ENCODE assay signal across 10 cellular contexts in genomic region chr15:67185621-67186225, GRCh38.
DNase-seq lines count a peak whose midpoint lies in the region; ATAC-seq and TF ChIP-seq lines count a peak whose summit lies in the region.
"Had no signal": no experiment of that assay in that cellular context is flagged by ENCODE, and none has a peak within 500 bp of the region (broad histone marks: within the 10 kb centered on the region; RNA-seq: fewer than 3 reads in every experiment).

No MANE protein-coding gene starts in this region.

- H3K4me3 Mint-ChIP-seq in effector memory CD8-positive, alpha-beta T cell = no peak overlapping the region
- H3K4me3 Mint-ChIP-seq: brain had no signal

- H3K9me3 Mint-ChIP-seq in effector memory CD8-positive, alpha-beta T cell = no peaks in the 10 kb centered on the region
- H3K9me3 Mint-ChIP-seq: brain had no signal

- peak overlapping the region; percentile 81 to 90 for H3K27ac Mint-ChIP-seq in effector memory CD8-positive, alpha-beta T cell

- 77 to 85% methylated on average over 9 of the region's 9 CpGs for WGBS in sigmoid colon, 2 donors

- H3K36me3 ChIP-seq in sigmoid colon = peaks cover 0 to 18% (median 4%) of the 10 kb centered on the region in 4 donors

- peak overlapping the region; percentile 74 to 87 (median 80) for H3K27ac ChIP-seq in sigmoid colon
- H3K27ac ChIP-seq: SK-N-MC had no signal

- peaks cover 6 to 22% of the 10 kb centered on the region in 2 donors for H3K4me1 Mint-ChIP-seq in effector memory CD8-positive, alpha-beta T cell (ENCODE audit: low read depth in 2 of 2)

- peak; percentile 93 for ATAC-seq in effector memory CD8-positive, alpha-beta T cell (replicated peaks)
- ATAC-seq in HG02981 (IDR thresholded peaks at IDR 0.05; ENCODE audit: unreplicated experiment) = no peak
- ATAC-seq in HG03159 (IDR thresholded peaks at IDR 0.05; ENCODE audit: unreplicated experiment) = no peak

- peaks cover 71% of the 10 kb centered on the region for H3K36me3 Mint-ChIP-seq in effector memory CD8-positive, alpha-beta T cell (ENCODE audit: insufficient read depth)

- peaks cover 0 to 72% (median 61%) of the 10 kb centered on the region in 4 donors for H3K4me1 ChIP-seq in sigmoid colon

- no peak for TF ChIP-seq EP300 in sigmoid colon (IDR thresholded peaks at IDR 0.05)

- DNase-seq in D341Med (ENCODE audit: low spot score) (peak; percentile 9), NCI-H2171 (lab: John Stamatoyannopoulos, UW) (peak; percentile 18), sigmoid colon (no peak), NOMO-1 (lab: John Stamatoyannopoulos, UW; ENCODE audit: unreplicated experiment in 2 of 2) (no peak)
- peak in 2 of 3 experiments; percentile 20 to 32 for DNase-seq in effector memory CD8-positive, alpha-beta T cell
- no peak for DNase-seq in activated effector memory CD4-positive, alpha-beta T cell treated with anti-CD3 and anti-CD28 coated beads, Interleukin-2, amount 50 U/mL, for 16 hours

- no peaks in the 10 kb centered on the region for H3K27me3 Mint-ChIP-seq in effector memory CD8-positive, alpha-beta T cell
- H3K27me3 Mint-ChIP-seq: brain had no signal

- no peaks in the 10 kb centered on the region for H3K9me3 ChIP-seq in sigmoid colon

- no peak overlapping the region for H3K4me3 ChIP-seq in sigmoid colon
- H3K4me3 ChIP-seq: SK-N-MC had no signal

- no peaks in the 10 kb centered on the region for H3K27me3 ChIP-seq in sigmoid colon

- no peak for TF ChIP-seq CTCF in sigmoid colon (IDR thresholded peaks at IDR 0.05)

- intact Hi-C loops in sigmoid colon (cut with DNase I) = loop anchor here (5.0 kb wide), 1 partner anchor 118 kb away; the partner anchor contains the start of gene SMAD3

- no peak for TF ChIP-seq POLR2A in sigmoid colon (IDR thresholded peaks at IDR 0.05)

Comparison
In these comparisons a context has a peak if more than half of its experiments do, and no peak if none do; other contexts are left out.
1. DNase-seq: peak in D341Med (single experiment), NCI-H2171 (single experiment) and effector memory CD8-positive, alpha-beta T cell (2 of 3); none in sigmoid colon (single experiment), NOMO-1 (0 of 2) and activated effector memory CD4-positive, alpha-beta T cell treated with anti-CD3 and anti-CD28 coated beads, Interleukin-2, amount 50 U/mL, for 16 hours (single experiment).